Comparison of ENCODE assay signal across 8 cellular contexts in genomic region chr16:67969286-67970039, GRCh38. TPM values are rescaled to one million over a fixed set of nuclear protein-coding genes. Genes with fewer than 3 reads are reported as not detected.
DNase-seq lines count a peak whose midpoint lies in the region; ATAC-seq, FAIRE-seq and TF ChIP-seq lines count a peak whose summit lies in the region.

No MANE protein-coding gene starts in this region.

- ATAC-seq in activated T-cell treated with anti-CD3 and anti-CD28 coated beads, Interleukin-2, amount 50 U/mL, for 72 hours (replicated peaks in 1 of 2): no peak
- ATAC-seq in left lung (no peak), upper lobe of left lung (ENCODE audit: low FRiP score in 2 of 2) (no peak)

- H3K27ac ChIP-seq in astrocyte (ENCODE audit: low read depth, low read length): no peak overlapping the region
- peak overlapping the region; percentile 88 to 93 for H3K27ac ChIP-seq in left lung
- H3K27ac ChIP-seq in upper lobe of left lung: peak overlapping the region; percentile 90 to 98 (median 96)

- no peaks in the 10 kb centered on the region for H3K9me3 ChIP-seq in astrocyte (ENCODE audit: insufficient read depth, low read depth, low read length)
- H3K9me3 ChIP-seq in left lung: no peaks in the 10 kb centered on the region
- H3K9me3 ChIP-seq in upper lobe of left lung: no peaks in the 10 kb centered on the region

- H3K36me3 Mint-ChIP-seq in activated T-cell treated with anti-CD3 and anti-CD28 coated beads, Interleukin-2, amount 50 U/mL, for 72 hours (ENCODE audit: insufficient read depth in 2 of 2): peaks cover 2 to 6% of the 10 kb centered on the region in 2 donors
- peaks cover 5% of the 10 kb centered on the region for H3K36me3 Mint-ChIP-seq in astrocyte (ENCODE audit: low read depth, unreplicated experiment)

- H3K27me3 ChIP-seq in astrocyte (ENCODE audit: insufficient read depth, low read length): no peaks in the 10 kb centered on the region
- no peaks in the 10 kb centered on the region for H3K27me3 ChIP-seq in left lung
- H3K27me3 ChIP-seq in upper lobe of left lung: no peaks in the 10 kb centered on the region

- 55 to 60% methylated on average over 21 to 30 of the region's 37 CpGs for WGBS in upper lobe of left lung, 2 donors

- no peaks in the 10 kb centered on the region for H3K27me3 Mint-ChIP-seq in activated T-cell treated with anti-CD3 and anti-CD28 coated beads, Interleukin-2, amount 50 U/mL, for 72 hours (ENCODE audit: low read depth)
- H3K27me3 Mint-ChIP-seq in astrocyte (ENCODE audit: low read depth, unreplicated experiment): peaks cover 7% of the 10 kb centered on the region

- TF ChIP-seq EP300 in upper lobe of left lung (IDR thresholded peaks at IDR 0.05): no peak

- intact Hi-C loops in left lung (cut with DNase I): no loop called here

- peak overlapping the region; percentile 82 to 99 for H3K4me3 Mint-ChIP-seq in activated T-cell treated with anti-CD3 and anti-CD28 coated beads, Interleukin-2, amount 50 U/mL, for 72 hours
- peak overlapping the region; percentile 86 for H3K4me3 Mint-ChIP-seq in astrocyte (ENCODE audit: unreplicated experiment)

- peak overlapping the region; percentile 79 for H3K27ac Mint-ChIP-seq in activated T-cell treated with anti-CD3 and anti-CD28 coated beads, Interleukin-2, amount 50 U/mL, for 72 hours
- H3K27ac Mint-ChIP-seq in astrocyte (ENCODE audit: unreplicated experiment): peak overlapping the region; percentile 84

- peak overlapping the region; percentile 100 for H3K4me2 ChIP-seq in astrocyte (ENCODE audit: low read length)

- peaks cover 34% of the 10 kb centered on the region for H4K20me1 ChIP-seq in astrocyte (ENCODE audit: insufficient read depth, low read length)

- FAIRE-seq in astrocyte (lab: Jason Lieb, UNC) (no peak), HTR-8/SVneo (lab: Jason Lieb, UNC) (no peak)

- peaks cover 31% of the 10 kb centered on the region for H3K4me1 ChIP-seq in astrocyte (ENCODE audit: insufficient read depth, low read length)
- peaks cover 23 to 40% of the 10 kb centered on the region in 2 donors for H3K4me1 ChIP-seq in left lung
- H3K4me1 ChIP-seq in upper lobe of left lung: peaks cover 19 to 38% (median 28%) of the 10 kb centered on the region in 4 donors

- peak in 1 of 2 donors; percentile 22 for DNase-seq in activated T-cell treated with anti-CD3 and anti-CD28 coated beads, Interleukin-2, amount 50 U/mL, for 72 hours
- no peak for DNase-seq in activated T-cell treated with anti-CD3 and anti-CD28 coated beads, Interleukin-2, amount 50 U/mL, for 48 hours
- DNase-seq in astrocyte (ENCODE audit: low read depth) (no peak), left lung (no peak), upper lobe of left lung (peak in 1 of 2 donors; percentile 78), HTR-8/SVneo (ENCODE audit: insufficient read length, low spot score) (no peak), H4 (ENCODE audit: low spot score) (no peak)
- DNase-seq in activated CD4-positive, alpha-beta T cell treated with anti-CD3 and anti-CD28 coated beads, Interleukin-2, amount 50 U/mL, for 48 hours: no peak

- no peaks in the 10 kb centered on the region for H3K9me3 Mint-ChIP-seq in activated T-cell treated with anti-CD3 and anti-CD28 coated beads, Interleukin-2, amount 50 U/mL, for 72 hours
- H3K9me3 Mint-ChIP-seq in astrocyte (ENCODE audit: unreplicated experiment): no peaks in the 10 kb centered on the region

- peak overlapping the region; percentile 100 for H3K9ac ChIP-seq in astrocyte (ENCODE audit: low read length)

- no peak for TF ChIP-seq CTCF in astrocyte (IDR thresholded peaks at IDR 0.05; ENCODE audit: insufficient read depth, low read depth, low read length)
- no peak for TF ChIP-seq CTCF in left lung (IDR thresholded peaks at IDR 0.05)
- no peak for TF ChIP-seq CTCF in upper lobe of left lung (IDR thresholded peaks at IDR 0.05)

- no peak for TF ChIP-seq POLR2A in upper lobe of left lung (IDR thresholded peaks at IDR 0.05)

- peaks cover 29% of the 10 kb centered on the region for H3K4me1 Mint-ChIP-seq in activated T-cell treated with anti-CD3 and anti-CD28 coated beads, Interleukin-2, amount 50 U/mL, for 72 hours (ENCODE audit: low read depth)
- H3K4me1 Mint-ChIP-seq in astrocyte (ENCODE audit: low read depth, unreplicated experiment): peaks cover 21% of the 10 kb centered on the region

- H3K36me3 ChIP-seq in astrocyte (ENCODE audit: insufficient read depth, low read length) (no peaks in the 10 kb centered on the region), left lung (no peaks in the 10 kb centered on the region), upper lobe of left lung (peaks cover 0 to 4% (median 0%) of the 10 kb centered on the region in 4 donors)

- peak overlapping the region; percentile 95 for H2AFZ ChIP-seq in astrocyte (ENCODE audit: low read depth, low read length)

- H3K4me3 ChIP-seq in astrocyte (ENCODE audit: insufficient read depth, low read depth, low read length) (peak overlapping the region; percentile 100), left lung (peak overlapping the region; percentile 81 to 92), upper lobe of left lung (peak overlapping the region; percentile 49 to 99 (median 76))

- H3K79me2 ChIP-seq in astrocyte (ENCODE audit: insufficient read depth, low read length): peaks cover 39% of the 10 kb centered on the region

RNA-seq across cellular contexts. Expression of gene SLC12A4, which starts 1.0 kb away (rescaled TPM):
- 10 to 100 TPM; 32.6 to 34.7 TPM for total RNA-seq in activated T-cell treated with anti-CD3 and anti-CD28 coated beads, Interleukin-2, amount 50 U/mL, for 72 hours
- total RNA-seq in astrocyte: 114 and 118 TPM in 2 replicates
- total RNA-seq in left lung: 100 to 1,000 TPM in 1 of 2 donors, 10 to 100 TPM in 1; 99.2 to 121 TPM
- total RNA-seq in upper lobe of left lung: 100 to 1,000 TPM in 3 of 6 donors, 10 to 100 TPM in 3; 54.6 to 276 (median 98.3) TPM
- total RNA-seq in H4 (2014; rRNA removed; shearing (Covaris generic)): 9.3 and 13.9 TPM in 2 replicates

RNA-seq across cellular contexts. Expression of gene DPEP3, which starts 10.8 kb away (rescaled TPM):
- under 1 TPM; 0.12 to 0.16 TPM for total RNA-seq in activated T-cell treated with anti-CD3 and anti-CD28 coated beads, Interleukin-2, amount 50 U/mL, for 72 hours
- total RNA-seq in astrocyte: not detected in 2 replicates
- total RNA-seq in left lung: under 1 TPM in 1 of 2 donors, not detected in 1; 0.60 TPM
- 1 to 10 TPM in 1 of 6 donors, under 1 TPM in 3, not detected in 2; 0.15 to 1.0 (median 0.30) TPM for total RNA-seq in upper lobe of left lung
- total RNA-seq in H4 (2014; rRNA removed; shearing (Covaris generic)): not detected in 2 replicates

RNA-seq across cellular contexts. Expression of gene LCAT, which starts 25.5 kb away (rescaled TPM):
- total RNA-seq in activated T-cell treated with anti-CD3 and anti-CD28 coated beads, Interleukin-2, amount 50 U/mL, for 72 hours: 10 to 100 TPM; 12.3 to 20.1 TPM
- 33.7 and 37.9 TPM in 2 replicates for total RNA-seq in astrocyte
- 10 to 100 TPM; 27.5 to 37.2 TPM for total RNA-seq in left lung
- 100 to 1,000 TPM in 1 of 6 donors, 10 to 100 TPM in 5; 21.9 to 117 (median 26.1) TPM for total RNA-seq in upper lobe of left lung
- total RNA-seq in H4 (2014; rRNA removed; shearing (Covaris generic)): 1.1 TPM in 1 of 2 replicates, not detected in the other

RNA-seq across cellular contexts. Expression of gene DPEP2, which starts 29.8 kb away (rescaled TPM):
- 10 to 100 TPM; 11.4 to 11.6 TPM for total RNA-seq in activated T-cell treated with anti-CD3 and anti-CD28 coated beads, Interleukin-2, amount 50 U/mL, for 72 hours
- total RNA-seq in astrocyte: not detected in 2 replicates
- 10 to 100 TPM in 1 of 2 donors, 1 to 10 TPM in 1; 7.3 to 12.6 TPM for total RNA-seq in left lung
- total RNA-seq in upper lobe of left lung: 10 to 100 TPM in 5 of 6 donors, 1 to 10 TPM in 1; 7.1 to 56.6 (median 23.0) TPM
- total RNA-seq in H4 (2014; rRNA removed; shearing (Covaris generic)): not detected in 2 replicates

RNA-seq across cellular contexts. Expression of gene PSMB10, which starts 32.8 kb away (rescaled TPM):
- total RNA-seq in activated T-cell treated with anti-CD3 and anti-CD28 coated beads, Interleukin-2, amount 50 U/mL, for 72 hours: 100 to 1,000 TPM; 169 to 184 TPM
- total RNA-seq in astrocyte (35.8 and 38.8 TPM in 2 replicates), left lung (10 to 100 TPM; 59.7 to 76.8 TPM), upper lobe of left lung (100 to 1,000 TPM in 1 of 6 donors, 10 to 100 TPM in 5; 48.2 to 106 (median 60.6) TPM)
- total RNA-seq in H4 (2014; rRNA removed; shearing (Covaris generic)): 48.7 and 65.7 TPM in 2 replicates
